Comparison of ENCODE assay signal across 1 cellular context in the genomic region with DNA sequence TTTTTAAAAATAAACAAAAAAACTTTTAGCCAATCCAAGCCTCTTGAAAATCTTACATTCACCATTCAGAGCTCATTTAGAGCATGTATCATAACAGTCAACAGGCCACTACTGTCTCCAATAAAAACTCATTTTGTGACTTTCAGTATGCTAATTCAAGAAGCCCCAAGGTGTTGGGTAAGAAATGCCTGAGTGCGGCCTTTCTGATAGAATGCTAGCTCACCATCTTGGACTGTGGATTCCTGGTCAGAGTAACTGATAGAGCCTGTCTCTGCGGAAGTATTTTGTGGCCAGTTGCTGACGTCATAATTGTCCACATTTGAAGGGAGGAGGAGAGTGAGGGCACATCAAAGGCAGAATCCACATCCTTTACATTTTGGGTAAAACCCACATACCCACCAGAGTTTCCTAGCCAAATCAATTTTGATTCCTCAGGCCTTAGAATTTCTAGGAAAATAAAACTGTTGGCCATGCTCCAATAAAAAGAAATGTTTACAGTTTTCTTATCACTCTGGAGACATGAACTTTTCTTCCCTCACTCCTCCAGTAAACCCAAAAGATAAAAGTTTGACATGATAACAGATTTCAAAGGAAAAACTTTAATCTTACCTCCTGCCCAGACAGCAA.
A peak's percentile ranks its signal among the peaks of the same experiment; 100 is the strongest.
TF ChIP-seq lines count a peak whose summit lies in the region.

No MANE protein-coding gene starts in this region.

TF ChIP-seq in K562, 482 proteins besides CTCF, POLR2A, EP300 and RAD21 (continued from another document and continues in another):
- TF ChIP-seq, protein P1, sequence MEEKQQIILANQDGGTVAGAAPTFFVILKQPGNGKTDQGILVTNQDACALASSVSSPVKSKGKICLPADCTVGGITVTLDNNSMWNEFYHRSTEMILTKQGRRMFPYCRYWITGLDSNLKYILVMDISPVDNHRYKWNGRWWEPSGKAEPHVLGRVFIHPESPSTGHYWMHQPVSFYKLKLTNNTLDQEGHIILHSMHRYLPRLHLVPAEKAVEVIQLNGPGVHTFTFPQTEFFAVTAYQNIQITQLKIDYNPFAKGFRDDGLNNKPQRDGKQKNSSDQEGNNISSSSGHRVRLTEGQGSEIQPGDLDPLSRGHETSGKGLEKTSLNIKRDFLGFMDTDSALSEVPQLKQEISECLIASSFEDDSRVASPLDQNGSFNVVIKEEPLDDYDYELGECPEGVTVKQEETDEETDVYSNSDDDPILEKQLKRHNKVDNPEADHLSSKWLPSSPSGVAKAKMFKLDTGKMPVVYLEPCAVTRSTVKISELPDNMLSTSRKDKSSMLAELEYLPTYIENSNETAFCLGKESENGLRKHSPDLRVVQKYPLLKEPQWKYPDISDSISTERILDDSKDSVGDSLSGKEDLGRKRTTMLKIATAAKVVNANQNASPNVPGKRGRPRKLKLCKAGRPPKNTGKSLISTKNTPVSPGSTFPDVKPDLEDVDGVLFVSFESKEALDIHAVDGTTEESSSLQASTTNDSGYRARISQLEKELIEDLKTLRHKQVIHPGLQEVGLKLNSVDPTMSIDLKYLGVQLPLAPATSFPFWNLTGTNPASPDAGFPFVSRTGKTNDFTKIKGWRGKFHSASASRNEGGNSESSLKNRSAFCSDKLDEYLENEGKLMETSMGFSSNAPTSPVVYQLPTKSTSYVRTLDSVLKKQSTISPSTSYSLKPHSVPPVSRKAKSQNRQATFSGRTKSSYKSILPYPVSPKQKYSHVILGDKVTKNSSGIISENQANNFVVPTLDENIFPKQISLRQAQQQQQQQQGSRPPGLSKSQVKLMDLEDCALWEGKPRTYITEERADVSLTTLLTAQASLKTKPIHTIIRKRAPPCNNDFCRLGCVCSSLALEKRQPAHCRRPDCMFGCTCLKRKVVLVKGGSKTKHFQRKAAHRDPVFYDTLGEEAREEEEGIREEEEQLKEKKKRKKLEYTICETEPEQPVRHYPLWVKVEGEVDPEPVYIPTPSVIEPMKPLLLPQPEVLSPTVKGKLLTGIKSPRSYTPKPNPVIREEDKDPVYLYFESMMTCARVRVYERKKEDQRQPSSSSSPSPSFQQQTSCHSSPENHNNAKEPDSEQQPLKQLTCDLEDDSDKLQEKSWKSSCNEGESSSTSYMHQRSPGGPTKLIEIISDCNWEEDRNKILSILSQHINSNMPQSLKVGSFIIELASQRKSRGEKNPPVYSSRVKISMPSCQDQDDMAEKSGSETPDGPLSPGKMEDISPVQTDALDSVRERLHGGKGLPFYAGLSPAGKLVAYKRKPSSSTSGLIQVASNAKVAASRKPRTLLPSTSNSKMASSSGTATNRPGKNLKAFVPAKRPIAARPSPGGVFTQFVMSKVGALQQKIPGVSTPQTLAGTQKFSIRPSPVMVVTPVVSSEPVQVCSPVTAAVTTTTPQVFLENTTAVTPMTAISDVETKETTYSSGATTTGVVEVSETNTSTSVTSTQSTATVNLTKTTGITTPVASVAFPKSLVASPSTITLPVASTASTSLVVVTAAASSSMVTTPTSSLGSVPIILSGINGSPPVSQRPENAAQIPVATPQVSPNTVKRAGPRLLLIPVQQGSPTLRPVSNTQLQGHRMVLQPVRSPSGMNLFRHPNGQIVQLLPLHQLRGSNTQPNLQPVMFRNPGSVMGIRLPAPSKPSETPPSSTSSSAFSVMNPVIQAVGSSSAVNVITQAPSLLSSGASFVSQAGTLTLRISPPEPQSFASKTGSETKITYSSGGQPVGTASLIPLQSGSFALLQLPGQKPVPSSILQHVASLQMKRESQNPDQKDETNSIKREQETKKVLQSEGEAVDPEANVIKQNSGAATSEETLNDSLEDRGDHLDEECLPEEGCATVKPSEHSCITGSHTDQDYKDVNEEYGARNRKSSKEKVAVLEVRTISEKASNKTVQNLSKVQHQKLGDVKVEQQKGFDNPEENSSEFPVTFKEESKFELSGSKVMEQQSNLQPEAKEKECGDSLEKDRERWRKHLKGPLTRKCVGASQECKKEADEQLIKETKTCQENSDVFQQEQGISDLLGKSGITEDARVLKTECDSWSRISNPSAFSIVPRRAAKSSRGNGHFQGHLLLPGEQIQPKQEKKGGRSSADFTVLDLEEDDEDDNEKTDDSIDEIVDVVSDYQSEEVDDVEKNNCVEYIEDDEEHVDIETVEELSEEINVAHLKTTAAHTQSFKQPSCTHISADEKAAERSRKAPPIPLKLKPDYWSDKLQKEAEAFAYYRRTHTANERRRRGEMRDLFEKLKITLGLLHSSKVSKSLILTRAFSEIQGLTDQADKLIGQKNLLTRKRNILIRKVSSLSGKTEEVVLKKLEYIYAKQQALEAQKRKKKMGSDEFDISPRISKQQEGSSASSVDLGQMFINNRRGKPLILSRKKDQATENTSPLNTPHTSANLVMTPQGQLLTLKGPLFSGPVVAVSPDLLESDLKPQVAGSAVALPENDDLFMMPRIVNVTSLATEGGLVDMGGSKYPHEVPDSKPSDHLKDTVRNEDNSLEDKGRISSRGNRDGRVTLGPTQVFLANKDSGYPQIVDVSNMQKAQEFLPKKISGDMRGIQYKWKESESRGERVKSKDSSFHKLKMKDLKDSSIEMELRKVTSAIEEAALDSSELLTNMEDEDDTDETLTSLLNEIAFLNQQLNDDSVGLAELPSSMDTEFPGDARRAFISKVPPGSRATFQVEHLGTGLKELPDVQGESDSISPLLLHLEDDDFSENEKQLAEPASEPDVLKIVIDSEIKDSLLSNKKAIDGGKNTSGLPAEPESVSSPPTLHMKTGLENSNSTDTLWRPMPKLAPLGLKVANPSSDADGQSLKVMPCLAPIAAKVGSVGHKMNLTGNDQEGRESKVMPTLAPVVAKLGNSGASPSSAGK (IDR thresholded peaks at IDR 0.05), result no peak
- TF ChIP-seq, protein P2, sequence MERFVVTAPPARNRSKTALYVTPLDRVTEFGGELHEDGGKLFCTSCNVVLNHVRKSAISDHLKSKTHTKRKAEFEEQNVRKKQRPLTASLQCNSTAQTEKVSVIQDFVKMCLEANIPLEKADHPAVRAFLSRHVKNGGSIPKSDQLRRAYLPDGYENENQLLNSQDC (CRISPR knock-in tag; IDR thresholded peaks at IDR 0.05), result no peak
- TF ChIP-seq POLR2G (IDR thresholded peaks at IDR 0.05; ENCODE audit: low read depth, low read length), result no peak
- TF ChIP-seq, protein P3, sequence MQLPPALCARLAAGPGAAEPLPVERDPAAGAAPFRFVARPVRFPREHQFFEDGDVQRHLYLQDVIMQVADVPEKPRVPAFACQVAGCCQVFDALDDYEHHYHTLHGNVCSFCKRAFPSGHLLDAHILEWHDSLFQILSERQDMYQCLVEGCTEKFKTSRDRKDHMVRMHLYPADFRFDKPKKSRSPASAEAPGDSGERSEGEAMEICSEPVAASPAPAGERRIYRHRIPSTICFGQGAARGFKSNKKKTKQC (CRISPR knock-in tag; IDR thresholded peaks at IDR 0.05), result no peak
- no peak for TF ChIP-seq MLLT1 (IDR thresholded peaks at IDR 0.05)
- TF ChIP-seq ATF7 (IDR thresholded peaks at IDR 0.05), result peak; percentile 97
- TF ChIP-seq CREB5 (CRISPR knock-in tag; IDR thresholded peaks at IDR 0.05), result no peak
- no peak for TF ChIP-seq ZC3H4 (CRISPR knock-in tag; IDR thresholded peaks at IDR 0.05; ENCODE audit: borderline replicate concordance)
- 0 out of 2 replicates have a peak, but pooled peaks have one; percentile 39 for TF ChIP-seq PYGO2 (tag; IDR thresholded peaks at IDR 0.05)
- TF ChIP-seq FOXM1 (IDR thresholded peaks at IDR 0.05; ENCODE audit: low read depth), result peak; percentile 83
- TF ChIP-seq FOXM1 (CRISPR knock-in tag; IDR thresholded peaks at IDR 0.05; ENCODE audit: low read depth), result no peak
- TF ChIP-seq SMARCE1 (IDR thresholded peaks at IDR 0.05), result peak; percentile 53; the same call in 1 of the 2 replicates
- TF ChIP-seq ZNF75A (CRISPR knock-in tag; IDR thresholded peaks at IDR 0.05), result no peak
- 0 out of 2 replicates have a peak, but pooled peaks have one; percentile 39 for TF ChIP-seq JUNB (CRISPR knock-in tag; conservative IDR thresholded peaks at IDR 0.05)
- TF ChIP-seq E2F3 (CRISPR knock-in tag; IDR thresholded peaks at IDR 0.05), result no peak
- TF ChIP-seq, protein P4, sequence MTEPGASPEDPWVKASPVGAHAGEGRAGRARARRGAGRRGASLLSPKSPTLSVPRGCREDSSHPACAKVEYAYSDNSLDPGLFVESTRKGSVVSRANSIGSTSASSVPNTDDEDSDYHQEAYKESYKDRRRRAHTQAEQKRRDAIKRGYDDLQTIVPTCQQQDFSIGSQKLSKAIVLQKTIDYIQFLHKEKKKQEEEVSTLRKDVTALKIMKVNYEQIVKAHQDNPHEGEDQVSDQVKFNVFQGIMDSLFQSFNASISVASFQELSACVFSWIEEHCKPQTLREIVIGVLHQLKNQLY (CRISPR knock-in tag; conservative IDR thresholded peaks at IDR 0.05), result no peak
- TF ChIP-seq JUN (IDR thresholded peaks at IDR 0.05; ENCODE audit: borderline replicate concordance, low read depth, low read length), result peak; percentile 22; the same call in 1 of the 2 replicates
- TF ChIP-seq JUN (CRISPR knock-in tag; IDR thresholded peaks at IDR 0.05; ENCODE audit: borderline replicate concordance), result no peak
- TF ChIP-seq NELFE (IDR thresholded peaks at IDR 0.05; ENCODE audit: insufficient read depth, insufficient read length), result no peak
- TF ChIP-seq CTBP1 (IDR thresholded peaks at IDR 0.05; ENCODE audit: borderline replicate concordance), result peak; percentile 74
- TF ChIP-seq NFRKB (IDR thresholded peaks at IDR 0.05; ENCODE audit: low read depth), result peak; percentile 57; the same call in 1 of the 2 replicates
- no peak for TF ChIP-seq ZNF830 (CRISPR knock-in tag; IDR thresholded peaks at IDR 0.05)
- TF ChIP-seq NFE2 (IDR thresholded peaks at IDR 0.05; ENCODE audit: low read depth), result peak; percentile 45; the same call in 1 of the 2 replicates
- 0 out of 2 replicates have a peak, but pooled peaks have one; percentile 44 for TF ChIP-seq CREB1 (IDR thresholded peaks at IDR 0.05)
- peak; percentile 79 for TF ChIP-seq CREB1 (CRISPR knock-in tag; IDR thresholded peaks at IDR 0.05)
- TF ChIP-seq RCOR1 (IDR thresholded peaks at IDR 0.05; ENCODE audit: borderline replicate concordance in 1 of 2, low read depth in 2 of 2, low read length in 2 of 2), result no peak; a peak in 1 of 4 replicates
- TF ChIP-seq NFXL1 (CRISPR knock-in tag; IDR thresholded peaks at IDR 0.05), result no peak
- TF ChIP-seq ETS1 (conservative IDR thresholded peaks at IDR 0.05; ENCODE audit: control insufficient read depth, low read depth, low read length), result no peak
- peak; percentile 32; the same call in 1 of the 2 replicates for TF ChIP-seq CEBPB (tag; IDR thresholded peaks at IDR 0.05)
- no peak for TF ChIP-seq NCOA1 (IDR thresholded peaks at IDR 0.05; ENCODE audit: low read depth)
- peak; percentile 72 for TF ChIP-seq ETV1 (tag; conservative IDR thresholded peaks at IDR 0.05; ENCODE audit: low read depth)
- 0 out of 2 replicates have a peak, but pooled peaks have one; percentile 36 for TF ChIP-seq ELF1 (tag; IDR thresholded peaks at IDR 0.05)
- no peak for TF ChIP-seq GTF2F1 (IDR thresholded peaks at IDR 0.05; ENCODE audit: low read depth, low read length)
- TF ChIP-seq TBL1XR1 (IDR thresholded peaks at IDR 0.05; ENCODE audit: low read length in 2 of 2), result 0 out of 4 replicates have a peak, but pooled peaks of 1 of the 2 experiments have one; percentile 8
- no peak for TF ChIP-seq E4F1 (CRISPR knock-in tag; IDR thresholded peaks at IDR 0.05; ENCODE audit: borderline replicate concordance)
- no peak for TF ChIP-seq NR2C1 (IDR thresholded peaks at IDR 0.05)
- peak; percentile 15; the same call in 1 of the 2 replicates for TF ChIP-seq NR2C1 (tag; IDR thresholded peaks at IDR 0.05)
- peak; percentile 94 for TF ChIP-seq CREM (IDR thresholded peaks at IDR 0.05; ENCODE audit: low read depth)
- no peak for TF ChIP-seq ZBTB17 (CRISPR knock-in tag; IDR thresholded peaks at IDR 0.05)
- TF ChIP-seq TFAM (CRISPR knock-in tag; conservative IDR thresholded peaks at IDR 0.05), result no peak
- TF ChIP-seq EHMT2 (IDR thresholded peaks at IDR 0.05), result peak; percentile 56; the same call in 1 of the 2 replicates
- peak; percentile 72 for TF ChIP-seq NFIC (IDR thresholded peaks at IDR 0.05)
